Comparison of ENCODE assay signal across 7 cellular contexts in genomic region chr4:105474110-105474518, GRCh38. TPM values are rescaled to one million over a fixed set of nuclear protein-coding genes. Genes with fewer than 3 reads are reported as not detected.
DNase-seq lines count a peak whose midpoint lies in the region; ATAC-seq and TF ChIP-seq lines count a peak whose summit lies in the region.

No MANE protein-coding gene starts in this region.

- H3K9me2 ChIP-seq in PC-9 (ENCODE audit: insufficient read depth): no peaks in the 10 kb centered on the region

- 0 out of 2 replicates have a peak, but pooled peaks cover 3% of the 10 kb centered on the region for H3F3A ChIP-seq in PC-9 (ENCODE audit: insufficient read depth, low read depth)

- no peak overlapping the region for H4K91ac ChIP-seq in mesenchymal stem cell (ENCODE audit: low read length)

- H3K4ac ChIP-seq in mesenchymal stem cell (ENCODE audit: low read depth in 1 of 2, low read length in 2 of 2): no peak overlapping the region

- DNase-seq in GM03348 (ENCODE audit: low spot score): peak; percentile 96
- peak in 1 of 2 experiments; percentile 80 for DNase-seq in PC-9
- peak; percentile 93 for DNase-seq in ecto neural progenitor cell (ENCODE audit: low spot score)
- DNase-seq in mesenchymal stem cell: no peak
- peak; percentile 80 to 92 for DNase-seq in tibial artery

- H3K79me2 ChIP-seq in PC-9 (ENCODE audit: low read depth): peaks cover 41% of the 10 kb centered on the region

- H3K18ac ChIP-seq in mesenchymal stem cell (ENCODE audit: low read depth in 1 of 2, low read length in 2 of 2): no peak overlapping the region

- no peak overlapping the region for H3K23ac ChIP-seq in mesenchymal stem cell (ENCODE audit: low read length in 2 of 2)

- no peak overlapping the region for H2BK120ac ChIP-seq in mesenchymal stem cell (ENCODE audit: low read depth, low read length)

- H3K36me3 ChIP-seq in PC-9 (ENCODE audit: low read depth): peaks cover 10% of the 10 kb centered on the region; the same call in 1 of the 2 replicates
- H3K36me3 ChIP-seq in mesenchymal stem cell (ENCODE audit: control insufficient read depth in 1 of 2, insufficient read depth in 2 of 2, low read depth in 1 of 2, low read length in 2 of 2): no peaks in the 10 kb centered on the region
- no peaks in the 10 kb centered on the region for H3K36me3 ChIP-seq in tibial artery

- POLR2A ChIA-PET in PC-9 (lab: Charles Lee; ENCODE audit: unreplicated experiment): interaction anchor here (0.6 to 0.8 kb wide), 3 partner anchors 47 to 460 kb away, joined by 3 to 6 read pairs (median 4); no protein-coding TSS in a partner anchor

- H3K4me1 ChIP-seq in PC-9 (replicated peaks; ENCODE audit: insufficient read depth): peaks cover 16% of the 10 kb centered on the region
- H3K4me1 ChIP-seq in mesenchymal stem cell (ENCODE audit: control insufficient read depth, insufficient read depth, low read depth, low read length): peaks cover 4% of the 10 kb centered on the region
- H3K4me1 ChIP-seq in tibial artery: peaks cover 0 to 20% (median 13%) of the 10 kb centered on the region in 4 donors

- H3K27ac ChIP-seq in PC-9 (peak overlapping the region; percentile 84), mesenchymal stem cell (ENCODE audit: low read length, poor library complexity, severe bottlenecking) (no peak overlapping the region), tibial artery (peak overlapping the region; percentile 98)

- ATAC-seq in GM21529 (IDR thresholded peaks at IDR 0.05; ENCODE audit: unreplicated experiment) (peak; percentile 8), HG03196 (IDR thresholded peaks at IDR 0.05; ENCODE audit: unreplicated experiment) (no peak)

- H3K27me3 ChIP-seq in PC-9 (ENCODE audit: insufficient read depth, low read depth) (no peaks in the 10 kb centered on the region), mesenchymal stem cell (ENCODE audit: control insufficient read depth in 1 of 2, insufficient read depth in 1 of 2, low read length in 2 of 2) (no peaks in the 10 kb centered on the region), tibial artery (no peaks in the 10 kb centered on the region)

- CTCF ChIA-PET in PC-9 (lab: Charles Lee): interaction anchor here (0.6 to 1.6 kb wide), 3 partner anchors 13 to 236 kb away, joined by 3 to 8 read pairs (median 7); no protein-coding TSS in a partner anchor

- no peak overlapping the region for H2BK5ac ChIP-seq in mesenchymal stem cell (ENCODE audit: low read depth, low read length, poor library complexity, severe bottlenecking)

- H3K4me3 ChIP-seq in PC-9: peak overlapping the region; percentile 81
- H3K4me3 ChIP-seq in mesenchymal stem cell (ENCODE audit: insufficient read depth in 1 of 2, low read depth in 1 of 2, low read length in 2 of 2): peak overlapping the region; percentile 94 to 99
- H3K4me3 ChIP-seq in tibial artery: peak overlapping the region; percentile 88 to 94

- no peak overlapping the region for H3K14ac ChIP-seq in mesenchymal stem cell (ENCODE audit: low read length in 2 of 2)

- intact Hi-C loops in PC-9 (cut with micrococcal nuclease; ENCODE audit: unreplicated experiment) (loop anchor here (5.0 kb wide), 4 partner anchors 327 to 1477 kb away; partner anchors contain the start of gene TET2), tibial artery (cut with DNase I; ENCODE audit: low total_unique reads) (no loop called here)

- H3K4me2 ChIP-seq in PC-9 (peak overlapping the region; percentile 90), mesenchymal stem cell (ENCODE audit: low read length, poor library complexity, severe bottlenecking) (peak overlapping the region; percentile 81)

- H4K8ac ChIP-seq in mesenchymal stem cell (ENCODE audit: low read length): no peak overlapping the region

- H2BK12ac ChIP-seq in mesenchymal stem cell (ENCODE audit: low read length in 2 of 2): no peak overlapping the region

- peak; percentile 69 for TF ChIP-seq CTCF in PC-9 (conservative IDR thresholded peaks at IDR 0.05)
- peak; percentile 74 to 95 for TF ChIP-seq CTCF in tibial artery (IDR thresholded peaks at IDR 0.05)

- H2AFZ ChIP-seq in PC-9 (peak overlapping the region; percentile 93; the same call in 1 of the 2 replicates), mesenchymal stem cell (ENCODE audit: low read depth, low read length) (no peak overlapping the region)

- H4K20me1 ChIP-seq in PC-9 (ENCODE audit: insufficient read depth): peaks cover 14% of the 10 kb centered on the region

- no peak overlapping the region for H2BK15ac ChIP-seq in mesenchymal stem cell (ENCODE audit: low read depth, poor library complexity, severe bottlenecking)

- WGBS in mesenchymal stem cell: 21% methylated on average over 18 of the region's 21 CpGs

- H2AK5ac ChIP-seq in mesenchymal stem cell (ENCODE audit: low read length, severe bottlenecking): no peak overlapping the region

- BruUV-seq in PC-9 (replicated peaks; lab: Mats Ljungman, UMichigan): no TSS peak

- peak overlapping the region; percentile 99 for H3K9ac ChIP-seq in mesenchymal stem cell (ENCODE audit: low read length)

- no peaks in the 10 kb centered on the region for H3K9me3 ChIP-seq in PC-9 (ENCODE audit: insufficient read depth, low read depth)
- no peaks in the 10 kb centered on the region for H3K9me3 ChIP-seq in mesenchymal stem cell (ENCODE audit: control insufficient read depth, low read length)
- H3K9me3 ChIP-seq in tibial artery: no peaks in the 10 kb centered on the region

- H3K79me1 ChIP-seq in mesenchymal stem cell (replicated peaks; ENCODE audit: low read length, poor library complexity, severe bottlenecking): peaks cover 3% of the 10 kb centered on the region

RNA-seq across cellular contexts. Expression of gene PPA2, which starts 0.3 kb away (rescaled TPM):
- 69.1 and 74.5 TPM in 2 replicates for total RNA-seq in PC-9 (2021)
- polyA plus RNA-seq in mesenchymal stem cell (2013, experiment 1 of 2): 101 TPM
- 119 TPM for polyA plus RNA-seq in mesenchymal stem cell (2013, experiment 2 of 2)
